16 cellular contexts compared by ENCODE assay signal in genomic region chr6:54681987-54682386, GRCh38.
DNase-seq lines count a peak whose midpoint lies in the region; ATAC-seq, FAIRE-seq and TF ChIP-seq lines count a peak whose summit lies in the region.
"Had no signal": no experiment of that assay in that cellular context is flagged by ENCODE, and none has a peak within 500 bp of the region (broad histone marks: within the 10 kb centered on the region; RNA-seq: fewer than 3 reads in every experiment).

No MANE protein-coding gene starts in this region.

- RAD21 ChIA-PET in GM12878 (lab: Charles Lee; ENCODE audit: unreplicated experiment) = interaction anchor here (1.4 to 3.4 kb wide), 3 partner anchors 16 to 36 kb away, joined by 4 to 18 read pairs (median 4); no protein-coding TSS in a partner anchor

- no peak for FAIRE-seq in GM12878 (lab: Jason Lieb, UNC)

- no peak for TF ChIP-seq EP300 in GM12878 (IDR thresholded peaks at IDR 0.05; ENCODE audit: borderline replicate concordance in 1 of 2, control insufficient read depth in 1 of 2, low read depth in 2 of 2, low read length in 2 of 2)

- H3K79me2 ChIP-seq in GM12878 (ENCODE audit: control insufficient read depth, insufficient read depth, low read length) = no peaks in the 10 kb centered on the region

- DNase-seq in COLO829 (ENCODE audit: low spot score) (peak; percentile 72), MG63 (peak; percentile 1), GM12878 (ENCODE audit: low read depth, low spot score) (no peak), lung microvascular endothelial cell (ENCODE audit: low read depth in 2 of 2) (peak; percentile 56 to 83), Ammon's horn (ENCODE audit: low spot score) (no peak), left ventricle myocardium inferior (no peak), DMS79 (lab: John Stamatoyannopoulos, UW) (no peak), omental fat pad (ENCODE audit: low spot score) (no peak)
- DNase-seq: activated CD4-positive, alpha-beta memory T cell treated with anti-CD3 and anti-CD28 coated beads for 36 hours; activated effector memory CD4-positive, alpha-beta T cell treated with Interleukin-2 at 50 U/mL for 16 hours; natural killer cell; NCI-H1930; sigmoid colon; stomach; T-helper 1 cell had no signal

- H3K9ac ChIP-seq in GM12878 (ENCODE audit: control insufficient read depth, insufficient read depth, low read length) = no peak overlapping the region

- no peak for TF ChIP-seq RAD21 in GM12878 (IDR thresholded peaks at IDR 0.05; ENCODE audit: insufficient read depth, low read depth, low read length)

- WGBS in GM12878 (ENCODE audit: insufficient coverage, insufficient replicate concordance, low lambda C conversion rate, missing lambda C conversion rate) = 25% methylated on average over 4 of the region's 4 CpGs

- ATAC-seq in GM12878 (peak; percentile 34), omental fat pad (ENCODE audit: low FRiP score) (no peak)
- ATAC-seq: esophagus mucosa, natural killer cell had no signal

- no peak overlapping the region for H3K4me2 ChIP-seq in GM12878 (ENCODE audit: control insufficient read depth, insufficient read depth)

- BruUV-seq in GM12878 (replicated peaks; lab: Mats Ljungman, UMichigan) = no TSS peak

- no peaks in the 10 kb centered on the region for H3K9me3 ChIP-seq in MG63
- H3K9me3 ChIP-seq in GM12878 (replicated peaks; ENCODE audit: control insufficient read depth, insufficient read depth, low read length) = no peaks in the 10 kb centered on the region
- H3K9me3 ChIP-seq in left ventricle myocardium inferior (replicated peaks) = no peaks in the 10 kb centered on the region
- H3K9me3 ChIP-seq: sigmoid colon, stomach had no signal

- POLR2A ChIA-PET in GM12878 (lab: Charles Lee) = interaction anchor here (0.6 kb wide), 1 partner anchor 30 kb away, joined by 3 read pairs; no protein-coding TSS in a partner anchor

- H3K4me3 ChIP-seq in MG63 (no peak overlapping the region), GM12878 (no peak overlapping the region), left ventricle myocardium inferior (no peak overlapping the region)
- H3K4me3 ChIP-seq: sigmoid colon, stomach had no signal

- H3K4me1 ChIP-seq in GM12878 (ENCODE audit: control insufficient read depth, insufficient read depth, low read length) (no peaks in the 10 kb centered on the region), left ventricle myocardium inferior (no peaks in the 10 kb centered on the region)
- H3K4me1 ChIP-seq: sigmoid colon, stomach had no signal

- intact Hi-C loops in GM12878 (cut with micrococcal nuclease; ENCODE audit: unreplicated experiment) (loop anchor here (10.0 kb wide), 1 partner anchor 697 kb away; no protein-coding TSS in a partner anchor), left ventricle myocardium inferior (cut with micrococcal nuclease) (no loop called here)

- CTCF ChIA-PET in GM12878 (lab: Yijun Ruan, JAX) = interaction anchor here (0.7 to 5.0 kb wide), 5 partner anchors 14 to 55 kb away, joined by 3 to 45 read pairs (median 3); no protein-coding TSS in a partner anchor

- no peaks in the 10 kb centered on the region for H3K36me3 ChIP-seq in MG63
- no peaks in the 10 kb centered on the region for H3K36me3 ChIP-seq in GM12878 (ENCODE audit: control insufficient read depth in 2 of 2, insufficient read depth in 2 of 2, low read length in 1 of 2)
- H3K36me3 ChIP-seq in left ventricle myocardium inferior = no peaks in the 10 kb centered on the region
- H3K36me3 ChIP-seq: sigmoid colon, stomach had no signal

- in situ Hi-C loops in GM12878 (cut with MboI) = no loop called here

- TF ChIP-seq CTCF in GM12878 (IDR thresholded peaks at IDR 0.05 in 2 of 3, conservative IDR thresholded peaks at IDR 0.05 in 1 of 3; ENCODE audit: control insufficient read depth in 2 of 3, extremely low read depth in 1 of 3, insufficient read depth in 1 of 3, low read depth in 3 of 3, low read length in 3 of 3) (no peak), left ventricle myocardium inferior (IDR thresholded peaks at IDR 0.05; ENCODE audit: borderline replicate concordance) (no peak), omental fat pad (IDR thresholded peaks at IDR 0.05) (no peak)

- SMC1A ChIA-PET in GM12878 (lab: Charles Lee; ENCODE audit: uncharacterized antibody, unreplicated experiment) = interaction anchor here (0.7 to 2.8 kb wide), 7 partner anchors 11 to 58 kb away, joined by 3 to 15 read pairs (median 7); no protein-coding TSS in a partner anchor

- H2AFZ ChIP-seq in GM12878 (ENCODE audit: control insufficient read depth, low read depth, low read length) = no peak overlapping the region

- H4K20me1 ChIP-seq in GM12878 (ENCODE audit: control insufficient read depth, insufficient read depth) = no peaks in the 10 kb centered on the region

- H3K27me3 ChIP-seq in MG63 (no peaks in the 10 kb centered on the region), GM12878 (replicated peaks in 1 of 2; ENCODE audit: control insufficient read depth in 2 of 2, insufficient read depth in 2 of 2, low read length in 1 of 2) (no peaks in the 10 kb centered on the region), left ventricle myocardium inferior (ENCODE audit: low read depth) (no peaks in the 10 kb centered on the region)
- H3K27me3 ChIP-seq: sigmoid colon, stomach had no signal

- H3K27ac ChIP-seq in GM12878 (ENCODE audit: control insufficient read depth, insufficient read depth) (no peak overlapping the region), left ventricle myocardium inferior (replicated peaks) (no peak overlapping the region)
- H3K27ac ChIP-seq: sigmoid colon, stomach had no signal

- no peak for TF ChIP-seq POLR2A in GM12878 (IDR thresholded peaks at IDR 0.05; ENCODE audit: low read depth, low read length)

TF ChIP-seq in GM12878, 131 proteins besides CTCF, POLR2A, EP300 and RAD21:
- TF ChIP-seq BRCA1 (IDR thresholded peaks at IDR 0.05; ENCODE audit: low read depth, low read length) = no peak
- no peak for TF ChIP-seq SKIL (IDR thresholded peaks at IDR 0.05; ENCODE audit: low read depth, poor library complexity, severe bottlenecking)
- TF ChIP-seq ZNF207 (IDR thresholded peaks at IDR 0.05; ENCODE audit: borderline replicate concordance) = no peak
- TF ChIP-seq NRF1 (conservative IDR thresholded peaks at IDR 0.05; ENCODE audit: low read depth, low read length) = no peak

Comparison
In these comparisons a context has a peak if more than half of its experiments do, and no peak if none do; other contexts are left out.
1. DNase-seq: peak in COLO829 (single experiment), MG63 (single experiment) and lung microvascular endothelial cell (2 of 2); none in GM12878 (single experiment), Ammon's horn (single experiment), left ventricle myocardium inferior (single experiment), DMS79 (single experiment) and omental fat pad (single experiment).